Comparison of ENCODE assay signal across 1 cellular context in the genomic region with DNA sequence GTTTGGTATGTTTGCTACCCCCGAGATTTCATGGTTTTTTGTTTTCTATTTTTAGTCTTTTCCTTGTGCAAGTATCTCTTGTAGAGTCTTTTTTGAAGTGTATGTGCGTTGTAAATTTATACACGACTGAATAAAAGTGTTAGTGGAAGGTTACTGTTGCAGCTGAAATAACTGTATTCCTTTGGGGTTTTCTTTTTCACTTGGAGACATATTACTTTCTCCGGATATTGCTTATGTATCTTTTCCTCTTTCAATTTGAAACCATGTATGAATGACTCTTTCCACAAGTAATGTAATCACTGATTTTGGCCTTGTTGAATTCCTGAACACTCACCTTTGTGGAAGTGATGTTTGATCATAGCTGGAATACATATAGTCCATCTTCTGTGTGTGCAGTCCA.
TF ChIP-seq lines count a peak whose summit lies in the region.

No MANE protein-coding gene starts in this region.

TF ChIP-seq in HepG2, 621 proteins besides CTCF, POLR2A, EP300 and RAD21:
- no peak for TF ChIP-seq KDM5A (IDR thresholded peaks at IDR 0.05; ENCODE audit: borderline replicate concordance, low read length)
- TF ChIP-seq, protein P1, sequence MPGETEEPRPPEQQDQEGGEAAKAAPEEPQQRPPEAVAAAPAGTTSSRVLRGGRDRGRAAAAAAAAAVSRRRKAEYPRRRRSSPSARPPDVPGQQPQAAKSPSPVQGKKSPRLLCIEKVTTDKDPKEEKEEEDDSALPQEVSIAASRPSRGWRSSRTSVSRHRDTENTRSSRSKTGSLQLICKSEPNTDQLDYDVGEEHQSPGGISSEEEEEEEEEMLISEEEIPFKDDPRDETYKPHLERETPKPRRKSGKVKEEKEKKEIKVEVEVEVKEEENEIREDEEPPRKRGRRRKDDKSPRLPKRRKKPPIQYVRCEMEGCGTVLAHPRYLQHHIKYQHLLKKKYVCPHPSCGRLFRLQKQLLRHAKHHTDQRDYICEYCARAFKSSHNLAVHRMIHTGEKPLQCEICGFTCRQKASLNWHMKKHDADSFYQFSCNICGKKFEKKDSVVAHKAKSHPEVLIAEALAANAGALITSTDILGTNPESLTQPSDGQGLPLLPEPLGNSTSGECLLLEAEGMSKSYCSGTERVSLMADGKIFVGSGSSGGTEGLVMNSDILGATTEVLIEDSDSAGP (CRISPR knock-in tag; IDR thresholded peaks at IDR 0.05; ENCODE audit: borderline replicate concordance): no peak
- no peak for TF ChIP-seq ZNF496 (CRISPR knock-in tag; IDR thresholded peaks at IDR 0.05; ENCODE audit: insufficient replicate concordance)
- TF ChIP-seq ZNF709 (CRISPR knock-in tag; IDR thresholded peaks at IDR 0.05): no peak
- TF ChIP-seq, protein P2, sequence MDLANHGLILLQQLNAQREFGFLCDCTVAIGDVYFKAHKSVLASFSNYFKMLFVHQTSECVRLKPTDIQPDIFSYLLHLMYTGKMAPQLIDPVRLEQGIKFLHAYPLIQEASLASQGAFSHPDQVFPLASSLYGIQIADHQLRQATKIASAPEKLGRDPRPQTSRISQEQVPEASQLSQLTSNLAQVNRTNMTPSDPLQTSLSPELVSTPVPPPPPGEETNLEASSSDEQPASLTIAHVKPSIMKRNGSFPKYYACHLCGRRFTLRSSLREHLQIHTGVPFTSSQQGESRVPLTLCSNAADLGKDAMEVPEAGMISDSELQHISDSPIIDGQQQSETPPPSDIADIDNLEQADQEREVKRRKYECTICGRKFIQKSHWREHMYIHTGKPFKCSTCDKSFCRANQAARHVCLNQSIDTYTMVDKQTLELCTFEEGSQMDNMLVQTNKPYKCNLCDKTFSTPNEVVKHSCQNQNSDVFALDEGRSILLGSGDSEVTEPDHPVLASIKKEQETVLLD (CRISPR knock-in tag; IDR thresholded peaks at IDR 0.05; ENCODE audit: low read depth): no peak
- TF ChIP-seq, protein P3, sequence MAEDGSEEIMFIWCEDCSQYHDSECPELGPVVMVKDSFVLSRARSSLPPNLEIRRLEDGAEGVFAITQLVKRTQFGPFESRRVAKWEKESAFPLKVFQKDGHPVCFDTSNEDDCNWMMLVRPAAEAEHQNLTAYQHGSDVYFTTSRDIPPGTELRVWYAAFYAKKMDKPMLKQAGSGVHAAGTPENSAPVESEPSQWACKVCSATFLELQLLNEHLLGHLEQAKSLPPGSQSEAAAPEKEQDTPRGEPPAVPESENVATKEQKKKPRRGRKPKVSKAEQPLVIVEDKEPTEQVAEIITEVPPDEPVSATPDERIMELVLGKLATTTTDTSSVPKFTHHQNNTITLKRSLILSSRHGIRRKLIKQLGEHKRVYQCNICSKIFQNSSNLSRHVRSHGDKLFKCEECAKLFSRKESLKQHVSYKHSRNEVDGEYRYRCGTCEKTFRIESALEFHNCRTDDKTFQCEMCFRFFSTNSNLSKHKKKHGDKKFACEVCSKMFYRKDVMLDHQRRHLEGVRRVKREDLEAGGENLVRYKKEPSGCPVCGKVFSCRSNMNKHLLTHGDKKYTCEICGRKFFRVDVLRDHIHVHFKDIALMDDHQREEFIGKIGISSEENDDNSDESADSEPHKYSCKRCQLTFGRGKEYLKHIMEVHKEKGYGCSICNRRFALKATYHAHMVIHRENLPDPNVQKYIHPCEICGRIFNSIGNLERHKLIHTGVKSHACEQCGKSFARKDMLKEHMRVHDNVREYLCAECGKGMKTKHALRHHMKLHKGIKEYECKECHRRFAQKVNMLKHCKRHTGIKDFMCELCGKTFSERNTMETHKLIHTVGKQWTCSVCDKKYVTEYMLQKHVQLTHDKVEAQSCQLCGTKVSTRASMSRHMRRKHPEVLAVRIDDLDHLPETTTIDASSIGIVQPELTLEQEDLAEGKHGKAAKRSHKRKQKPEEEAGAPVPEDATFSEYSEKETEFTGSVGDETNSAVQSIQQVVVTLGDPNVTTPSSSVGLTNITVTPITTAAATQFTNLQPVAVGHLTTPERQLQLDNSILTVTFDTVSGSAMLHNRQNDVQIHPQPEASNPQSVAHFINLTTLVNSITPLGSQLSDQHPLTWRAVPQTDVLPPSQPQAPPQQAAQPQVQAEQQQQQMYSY (CRISPR knock-in tag; IDR thresholded peaks at IDR 0.05): no peak
- TF ChIP-seq, protein P4, sequence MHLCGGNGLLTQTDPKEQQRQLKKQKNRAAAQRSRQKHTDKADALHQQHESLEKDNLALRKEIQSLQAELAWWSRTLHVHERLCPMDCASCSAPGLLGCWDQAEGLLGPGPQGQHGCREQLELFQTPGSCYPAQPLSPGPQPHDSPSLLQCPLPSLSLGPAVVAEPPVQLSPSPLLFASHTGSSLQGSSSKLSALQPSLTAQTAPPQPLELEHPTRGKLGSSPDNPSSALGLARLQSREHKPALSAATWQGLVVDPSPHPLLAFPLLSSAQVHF (CRISPR knock-in tag; IDR thresholded peaks at IDR 0.05): no peak
- TF ChIP-seq, protein P5, sequence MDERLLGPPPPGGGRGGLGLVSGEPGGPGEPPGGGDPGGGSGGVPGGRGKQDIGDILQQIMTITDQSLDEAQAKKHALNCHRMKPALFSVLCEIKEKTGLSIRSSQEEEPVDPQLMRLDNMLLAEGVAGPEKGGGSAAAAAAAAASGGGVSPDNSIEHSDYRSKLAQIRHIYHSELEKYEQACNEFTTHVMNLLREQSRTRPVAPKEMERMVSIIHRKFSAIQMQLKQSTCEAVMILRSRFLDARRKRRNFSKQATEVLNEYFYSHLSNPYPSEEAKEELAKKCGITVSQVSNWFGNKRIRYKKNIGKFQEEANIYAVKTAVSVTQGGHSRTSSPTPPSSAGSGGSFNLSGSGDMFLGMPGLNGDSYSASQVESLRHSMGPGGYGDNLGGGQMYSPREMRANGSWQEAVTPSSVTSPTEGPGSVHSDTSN (CRISPR knock-in tag; IDR thresholded peaks at IDR 0.05): no peak
- no peak for TF ChIP-seq RORA (CRISPR knock-in tag; IDR thresholded peaks at IDR 0.05)
- TF ChIP-seq NFYC (CRISPR knock-in tag; IDR thresholded peaks at IDR 0.05): no peak
- no peak for TF ChIP-seq ZNF703 (CRISPR knock-in tag; IDR thresholded peaks at IDR 0.05; ENCODE audit: borderline replicate concordance)
- no peak for TF ChIP-seq POLR2G (IDR thresholded peaks at IDR 0.05; ENCODE audit: low read depth, low read length)
- no peak for TF ChIP-seq ZMYM4 (CRISPR knock-in tag; IDR thresholded peaks at IDR 0.05)
